1 cellular context compared by ENCODE assay signal in genomic region chr2:53435610-53436009, GRCh38.
TF ChIP-seq lines count a peak whose summit lies in the region.

No MANE protein-coding gene starts in this region.

TF ChIP-seq in GM23338, 12 proteins besides CTCF, POLR2A, EP300 and RAD21 (continued from another document):
- TF ChIP-seq REST (IDR thresholded peaks at IDR 0.05; ENCODE audit: unreplicated experiment) (no peak), POLR2AphosphoS5 (IDR thresholded peaks at IDR 0.05; ENCODE audit: low read depth) (no peak), EZH2phosphoT487 (IDR thresholded peaks at IDR 0.05; ENCODE audit: unreplicated experiment) (no peak), NANOG (IDR thresholded peaks at IDR 0.05; ENCODE audit: borderline replicate concordance) (no peak)
- TF ChIP-seq, protein P1, sequence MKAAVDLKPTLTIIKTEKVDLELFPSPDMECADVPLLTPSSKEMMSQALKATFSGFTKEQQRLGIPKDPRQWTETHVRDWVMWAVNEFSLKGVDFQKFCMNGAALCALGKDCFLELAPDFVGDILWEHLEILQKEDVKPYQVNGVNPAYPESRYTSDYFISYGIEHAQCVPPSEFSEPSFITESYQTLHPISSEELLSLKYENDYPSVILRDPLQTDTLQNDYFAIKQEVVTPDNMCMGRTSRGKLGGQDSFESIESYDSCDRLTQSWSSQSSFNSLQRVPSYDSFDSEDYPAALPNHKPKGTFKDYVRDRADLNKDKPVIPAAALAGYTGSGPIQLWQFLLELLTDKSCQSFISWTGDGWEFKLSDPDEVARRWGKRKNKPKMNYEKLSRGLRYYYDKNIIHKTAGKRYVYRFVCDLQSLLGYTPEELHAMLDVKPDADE (IDR thresholded peaks at IDR 0.05) = no peak
